8 cellular contexts compared by ENCODE assay signal in the genomic region with DNA sequence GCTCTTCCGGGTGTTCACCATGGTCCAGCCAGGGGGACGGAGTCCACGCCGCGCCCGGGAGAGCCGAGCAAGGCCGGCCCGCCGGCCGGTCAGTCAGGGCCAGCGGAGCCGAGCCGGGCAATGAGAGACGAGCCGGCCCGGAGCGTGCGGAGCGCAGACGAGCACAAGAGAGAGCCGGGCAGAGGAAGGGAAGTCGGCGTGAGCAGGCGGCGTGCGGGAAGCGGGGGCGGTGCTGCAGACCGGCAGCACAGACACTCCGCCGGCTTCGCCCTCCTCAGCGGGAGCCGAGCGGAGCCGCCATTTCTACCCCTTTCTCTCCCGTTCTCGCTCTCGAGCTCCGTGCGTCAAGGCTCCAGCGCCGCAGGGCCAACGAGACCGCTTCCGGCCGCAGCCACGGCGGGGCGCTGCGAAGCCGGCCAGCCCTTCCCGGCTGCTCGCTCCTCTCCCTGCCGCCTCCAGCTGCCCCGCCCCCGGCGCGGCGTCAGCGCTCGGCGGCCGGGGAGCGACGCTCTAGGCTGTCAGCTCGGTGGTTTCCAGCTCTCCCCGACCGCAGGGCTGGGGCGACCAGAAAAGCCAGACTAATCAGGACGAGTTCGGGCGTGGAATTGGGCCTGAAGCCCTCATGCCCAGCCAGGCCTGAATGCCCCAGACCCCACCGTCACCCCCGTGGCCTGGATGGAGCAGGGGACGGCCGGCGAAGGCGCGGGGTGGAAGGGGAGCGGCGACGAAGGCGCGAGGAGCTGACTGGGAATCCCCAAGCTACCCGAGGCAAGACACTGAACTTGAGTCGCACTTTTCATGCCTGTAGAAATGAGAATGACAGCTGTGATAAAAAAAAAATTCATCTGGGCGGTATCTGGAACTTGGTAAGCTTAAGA. TPM values are rescaled to one million over a fixed set of nuclear protein-coding genes. Genes with fewer than 3 reads are reported as not detected.
A peak's percentile ranks its signal among the peaks of the same experiment; 100 is the strongest.
DNase-seq lines count a peak whose midpoint lies in the region; ATAC-seq lines count a peak whose summit lies in the region.

A gene (minus strand): TSS at position 374 of the 878 bp plus-strand sequence. CDS start 353 bp downstream, at position 21.

- ATAC-seq in GM21360 (IDR thresholded peaks at IDR 0.05; ENCODE audit: unreplicated experiment): peak; percentile 76
- peak; percentile 77 for ATAC-seq in effector memory CD8-positive, alpha-beta T cell (replicated peaks)

- peaks cover 20% of the 10 kb centered on the region for H3K79me2 ChIP-seq in mesendoderm (ENCODE audit: control insufficient read depth, insufficient read depth, low read length)

- H3K27ac ChIP-seq in mesendoderm (ENCODE audit: low read depth, low read length): peak within 1 kb of the TSS; percentile 87

- peaks cover 29 to 46% of the 10 kb centered on the region in 2 donors for H3K4me1 Mint-ChIP-seq in effector memory CD8-positive, alpha-beta T cell (ENCODE audit: low read depth in 2 of 2)

- peak within 1 kb of the TSS; percentile 99 for H3K56ac ChIP-seq in mesendoderm (ENCODE audit: low read length)

- peak within 1 kb of the TSS; percentile 91 for H3K4me3 ChIP-seq in mesendoderm (ENCODE audit: low read length)

- no peak within 1 kb of the TSS for H2BK15ac ChIP-seq in mesendoderm (replicated peaks; ENCODE audit: low read depth)

- H3K27me3 ChIP-seq in mesendoderm (ENCODE audit: insufficient read depth, low read length, poor library complexity): no peaks in the 10 kb centered on the region

- H3K27me3 Mint-ChIP-seq in effector memory CD8-positive, alpha-beta T cell: no peaks in the 10 kb centered on the region

- no peaks in the 10 kb centered on the region for H3K4me1 ChIP-seq in mesendoderm (ENCODE audit: control insufficient read depth, low read depth, low read length)

- peak within 1 kb of the TSS; percentile 82 for H2BK5ac ChIP-seq in mesendoderm (ENCODE audit: low read length)

- H4K8ac ChIP-seq in mesendoderm (ENCODE audit: low read depth, low read length): no peak within 1 kb of the TSS

- no peaks in the 10 kb centered on the region for H3K9me3 Mint-ChIP-seq in effector memory CD8-positive, alpha-beta T cell

- no peak within 1 kb of the TSS for H2AK5ac ChIP-seq in mesendoderm (ENCODE audit: low read length)

- peak within 1 kb of the TSS; percentile 93 for H3K4ac ChIP-seq in mesendoderm (ENCODE audit: low read depth, low read length)

- peak within 1 kb of the TSS; percentile 47 for H3K4me2 ChIP-seq in mesendoderm (ENCODE audit: low read length)

- H3K36me3 Mint-ChIP-seq in effector memory CD8-positive, alpha-beta T cell (ENCODE audit: insufficient read depth): peaks cover 41% of the 10 kb centered on the region

- peaks cover 10% of the 10 kb centered on the region for H3K79me1 ChIP-seq in mesendoderm (ENCODE audit: low read length)

- DNase-seq in COR-L47 (lab: John Stamatoyannopoulos, UW): peak; percentile 93
- peak; percentile 95 for DNase-seq in HT1080 (ENCODE audit: low read depth)
- DNase-seq in NOMO-1 (lab: John Stamatoyannopoulos, UW; ENCODE audit: unreplicated experiment in 2 of 2): peak; percentile 86 to 91
- peak; percentile 78 to 82 for DNase-seq in activated CD8-positive, alpha-beta memory T cell treated with anti-CD3 and anti-CD28 coated beads for 4 hours (ENCODE audit: low read depth in 2 of 2)
- peak; percentile 91 to 95 (median 95) for DNase-seq in effector memory CD8-positive, alpha-beta T cell
- peak; percentile 97 for DNase-seq in mesendoderm
- DNase-seq in stimulated activated CD8-positive, alpha-beta memory T cell treated with anti-CD3 and anti-CD28 coated beads, Interleukin-15, amount 100 ng/mL, for 1 hour (ENCODE audit: low read depth): peak; percentile 80

- H3K4me3 Mint-ChIP-seq in effector memory CD8-positive, alpha-beta T cell: peak within 1 kb of the TSS; percentile 96 to 98

- no CpG with 5 or more reads among the region's 89 CpGs for WGBS in mesendoderm (ENCODE audit: extremely low coverage, insufficient coverage, low lambda C conversion rate)

- peak within 1 kb of the TSS; percentile 99 to 100 for H3K27ac Mint-ChIP-seq in effector memory CD8-positive, alpha-beta T cell

- H3K18ac ChIP-seq in mesendoderm (ENCODE audit: low read length): peak within 1 kb of the TSS; percentile 66

- no peak within 1 kb of the TSS for H4K5ac ChIP-seq in mesendoderm (ENCODE audit: low read length)

- H3K9ac ChIP-seq in mesendoderm (ENCODE audit: low read length): peak within 1 kb of the TSS; percentile 98

- peak within 1 kb of the TSS; percentile 94 for H3K23ac ChIP-seq in mesendoderm (ENCODE audit: low read length)

- peak within 1 kb of the TSS; percentile 14 for H2BK120ac ChIP-seq in mesendoderm (ENCODE audit: low read depth, low read length)

- no peaks in the 10 kb centered on the region for H3K36me3 ChIP-seq in mesendoderm (ENCODE audit: control insufficient read depth, insufficient read depth, low read length)

RNA-seq across cellular contexts. Expression of the gene that starts here (rescaled TPM):
- 2.2 and 6.8 TPM in 2 replicates for total RNA-seq in HT1080 (2014; rRNA removed; shearing (Covaris generic))
- 1.7 and 1.9 TPM in 2 replicates for polyA plus RNA-seq in HT1080 (2015; cell fraction: cytosol; rRNA removed)
- polyA plus RNA-seq in HT1080 (2015; cell fraction: nucleus; rRNA removed): 9.6 and 10.6 TPM in 2 replicates
- polyA plus RNA-seq in mesendoderm (2013, experiment 1 of 2): 4.6 TPM
- polyA plus RNA-seq in mesendoderm (2013, experiment 2 of 2): 4.5 TPM

Comparison
In these comparisons a context has a peak if more than half of its experiments do, and no peak if none do; other contexts are left out.
1. Peak in every context shown above with its lines: DNase-seq, ATAC-seq, H3K4me3 ChIP-seq and H3K27ac ChIP-seq.